In the genomic region with DNA sequence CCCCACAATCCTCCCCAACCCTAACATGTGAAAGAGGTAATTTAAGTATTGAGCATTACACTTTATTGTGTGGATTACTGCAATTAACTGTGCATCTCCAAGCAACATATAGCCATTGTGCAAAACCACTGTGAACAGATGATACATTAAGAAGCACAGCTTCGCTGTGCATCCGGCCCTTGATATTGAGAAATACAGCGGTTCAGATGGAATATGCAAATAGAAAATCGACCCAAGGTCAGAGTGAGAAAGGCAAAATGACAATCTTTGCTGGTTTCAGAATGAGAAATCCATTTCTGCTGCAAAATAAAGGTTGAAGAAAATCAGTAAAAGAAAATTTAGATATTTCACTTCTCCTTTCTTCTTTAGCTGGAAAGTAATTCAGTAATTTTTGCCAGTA, we compare ENCODE assay signal across 13 cellular contexts.
"Had no signal": no experiment of that assay in that cellular context is flagged by ENCODE, and none has a peak within 500 bp of the region (broad histone marks: within the 10 kb centered on the region; RNA-seq: fewer than 3 reads in every experiment).

No MANE protein-coding gene starts in this region.

- DNase-seq: activated CD4-positive, alpha-beta T cell treated with anti-CD3 and anti-CD28 coated beads for 48 hours; activated CD8-positive, alpha-beta memory T cell treated with anti-CD3 and anti-CD28 coated beads, Interleukin-2, amount 50 U/mL, for 48 hours; activated gamma-delta T cell; activated T-cell treated with anti-CD3 and anti-CD28 coated beads, Interleukin-2, amount 50 U/mL, for 72 hours; heart right ventricle; nucleus accumbens; stimulated activated CD4-positive, alpha-beta T cell treated with anti-CD3 and anti-CD28 coated beads, Interleukin-15, amount 100 ng/mL, for 24 hours; stimulated activated CD4-positive, alpha-beta T cell treated with anti-CD3 and anti-CD28 coated beads, Interleukin-4, amount 100 ng/mL, for 1 hour; stimulated activated naive CD4-positive, alpha-beta T cell treated with Interleukin-2 at 50 U/mL for 16 hours had no signal

- ATAC-seq: activated naive CD4-positive, alpha-beta T cell treated with anti-CD3 and anti-CD28 coated beads, Interleukin-2, amount 50 U/mL, for 72 hours; activated T-cell treated with anti-CD3 and anti-CD28 coated beads, Interleukin-2, amount 50 U/mL, for 72 hours; gastroesophageal sphincter; heart right ventricle; natural killer cell treated with Interleukin-12 subunit alpha and Interleukin-12 subunit beta and Interleukin-15 and Interleukin-18, amount 100 ng/mL, for 72 hours; WTC11 had no signal
